In the genomic region with DNA sequence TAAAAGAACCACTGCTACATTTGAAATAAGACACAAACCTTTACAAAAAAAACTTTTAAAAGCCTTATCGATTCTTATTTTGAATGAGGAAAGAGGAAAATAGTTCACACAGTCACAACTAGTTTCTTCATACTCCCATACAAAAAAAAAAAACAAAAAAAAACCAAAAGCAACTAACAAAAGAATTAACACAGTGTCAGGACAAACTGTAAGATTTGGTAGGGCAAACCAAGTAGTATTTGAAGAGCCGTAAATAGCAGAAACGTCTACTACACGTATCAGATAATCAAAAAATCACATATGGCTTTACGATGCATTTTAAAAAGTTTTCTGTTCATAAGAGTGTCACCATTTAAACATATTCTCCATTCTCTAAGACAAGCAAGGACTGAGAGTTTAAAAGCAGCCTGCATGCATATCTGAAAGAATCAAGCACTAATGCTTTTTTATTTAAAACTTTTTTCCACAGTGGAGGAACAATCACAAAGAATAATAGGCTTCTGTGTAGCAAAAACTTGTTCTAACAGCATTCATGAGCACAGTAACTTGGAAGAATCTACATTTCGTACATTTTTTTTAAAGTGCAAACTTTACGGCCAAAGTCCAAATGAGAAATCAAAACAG, we compare ENCODE assay signal across 2 cellular contexts.
TF ChIP-seq lines count a peak whose summit lies in the region.

No MANE protein-coding gene starts in this region.

TF ChIP-seq in GM23338, 12 proteins besides CTCF, POLR2A, EP300 and RAD21 (continues in another document):
- TF ChIP-seq, protein P1, sequence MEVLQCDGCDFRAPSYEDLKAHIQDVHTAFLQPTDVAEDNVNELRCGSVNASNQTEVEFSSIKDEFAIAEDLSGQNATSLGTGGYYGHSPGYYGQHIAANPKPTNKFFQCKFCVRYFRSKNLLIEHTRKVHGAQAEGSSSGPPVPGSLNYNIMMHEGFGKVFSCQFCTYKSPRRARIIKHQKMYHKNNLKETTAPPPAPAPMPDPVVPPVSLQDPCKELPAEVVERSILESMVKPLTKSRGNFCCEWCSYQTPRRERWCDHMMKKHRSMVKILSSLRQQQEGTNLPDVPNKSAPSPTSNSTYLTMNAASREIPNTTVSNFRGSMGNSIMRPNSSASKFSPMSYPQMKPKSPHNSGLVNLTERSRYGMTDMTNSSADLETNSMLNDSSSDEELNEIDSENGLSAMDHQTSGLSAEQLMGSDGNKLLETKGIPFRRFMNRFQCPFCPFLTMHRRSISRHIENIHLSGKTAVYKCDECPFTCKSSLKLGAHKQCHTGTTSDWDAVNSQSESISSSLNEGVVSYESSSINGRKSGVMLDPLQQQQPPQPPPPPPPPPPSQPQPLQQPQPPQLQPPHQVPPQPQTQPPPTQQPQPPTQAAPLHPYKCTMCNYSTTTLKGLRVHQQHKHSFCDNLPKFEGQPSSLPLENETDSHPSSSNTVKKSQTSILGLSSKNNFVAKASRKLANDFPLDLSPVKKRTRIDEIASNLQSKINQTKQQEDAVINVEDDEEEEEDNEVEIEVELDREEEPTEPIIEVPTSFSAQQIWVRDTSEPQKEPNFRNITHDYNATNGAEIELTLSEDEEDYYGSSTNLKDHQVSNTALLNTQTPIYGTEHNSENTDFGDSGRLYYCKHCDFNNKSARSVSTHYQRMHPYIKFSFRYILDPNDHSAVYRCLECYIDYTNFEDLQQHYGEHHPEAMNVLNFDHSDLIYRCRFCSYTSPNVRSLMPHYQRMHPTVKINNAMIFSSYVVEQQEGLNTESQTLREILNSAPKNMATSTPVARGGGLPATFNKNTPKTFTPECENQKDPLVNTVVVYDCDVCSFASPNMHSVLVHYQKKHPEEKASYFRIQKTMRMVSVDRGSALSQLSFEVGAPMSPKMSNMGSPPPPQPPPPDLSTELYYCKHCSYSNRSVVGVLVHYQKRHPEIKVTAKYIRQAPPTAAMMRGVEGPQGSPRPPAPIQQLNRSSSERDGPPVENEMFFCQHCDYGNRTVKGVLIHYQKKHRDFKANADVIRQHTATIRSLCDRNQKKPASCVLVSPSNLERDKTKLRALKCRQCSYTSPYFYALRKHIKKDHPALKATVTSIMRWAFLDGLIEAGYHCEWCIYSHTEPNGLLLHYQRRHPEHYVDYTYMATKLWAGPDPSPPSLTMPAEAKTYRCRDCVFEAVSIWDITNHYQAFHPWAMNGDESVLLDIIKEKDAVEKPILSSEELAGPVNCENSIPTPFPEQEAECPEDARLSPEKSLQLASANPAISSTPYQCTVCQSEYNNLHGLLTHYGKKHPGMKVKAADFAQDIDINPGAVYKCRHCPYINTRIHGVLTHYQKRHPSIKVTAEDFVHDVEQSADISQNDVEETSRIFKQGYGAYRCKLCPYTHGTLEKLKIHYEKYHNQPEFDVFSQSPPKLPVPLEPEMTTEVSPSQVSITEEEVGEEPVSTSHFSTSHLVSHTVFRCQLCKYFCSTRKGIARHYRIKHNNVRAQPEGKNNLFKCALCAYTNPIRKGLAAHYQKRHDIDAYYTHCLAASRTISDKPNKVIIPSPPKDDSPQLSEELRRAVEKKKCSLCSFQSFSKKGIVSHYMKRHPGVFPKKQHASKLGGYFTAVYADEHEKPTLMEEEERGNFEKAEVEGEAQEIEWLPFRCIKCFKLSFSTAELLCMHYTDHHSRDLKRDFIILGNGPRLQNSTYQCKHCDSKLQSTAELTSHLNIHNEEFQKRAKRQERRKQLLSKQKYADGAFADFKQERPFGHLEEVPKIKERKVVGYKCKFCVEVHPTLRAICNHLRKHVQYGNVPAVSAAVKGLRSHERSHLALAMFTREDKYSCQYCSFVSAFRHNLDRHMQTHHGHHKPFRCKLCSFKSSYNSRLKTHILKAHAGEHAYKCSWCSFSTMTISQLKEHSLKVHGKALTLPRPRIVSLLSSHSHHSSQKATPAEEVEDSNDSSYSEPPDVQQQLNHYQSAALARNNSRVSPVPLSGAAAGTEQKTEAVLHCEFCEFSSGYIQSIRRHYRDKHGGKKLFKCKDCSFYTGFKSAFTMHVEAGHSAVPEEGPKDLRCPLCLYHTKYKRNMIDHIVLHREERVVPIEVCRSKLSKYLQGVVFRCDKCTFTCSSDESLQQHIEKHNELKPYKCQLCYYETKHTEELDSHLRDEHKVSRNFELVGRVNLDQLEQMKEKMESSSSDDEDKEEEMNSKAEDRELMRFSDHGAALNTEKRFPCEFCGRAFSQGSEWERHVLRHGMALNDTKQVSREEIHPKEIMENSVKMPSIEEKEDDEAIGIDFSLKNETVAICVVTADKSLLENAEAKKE (CRISPR knock-in tag; IDR thresholded peaks at IDR 0.05), result no peak
- TF ChIP-seq ZNF114 (CRISPR knock-in tag; IDR thresholded peaks at IDR 0.05), result no peak
- TF ChIP-seq EZH2 (IDR thresholded peaks at IDR 0.05; ENCODE audit: low read depth, unreplicated experiment), result no peak
- TF ChIP-seq, protein P2, sequence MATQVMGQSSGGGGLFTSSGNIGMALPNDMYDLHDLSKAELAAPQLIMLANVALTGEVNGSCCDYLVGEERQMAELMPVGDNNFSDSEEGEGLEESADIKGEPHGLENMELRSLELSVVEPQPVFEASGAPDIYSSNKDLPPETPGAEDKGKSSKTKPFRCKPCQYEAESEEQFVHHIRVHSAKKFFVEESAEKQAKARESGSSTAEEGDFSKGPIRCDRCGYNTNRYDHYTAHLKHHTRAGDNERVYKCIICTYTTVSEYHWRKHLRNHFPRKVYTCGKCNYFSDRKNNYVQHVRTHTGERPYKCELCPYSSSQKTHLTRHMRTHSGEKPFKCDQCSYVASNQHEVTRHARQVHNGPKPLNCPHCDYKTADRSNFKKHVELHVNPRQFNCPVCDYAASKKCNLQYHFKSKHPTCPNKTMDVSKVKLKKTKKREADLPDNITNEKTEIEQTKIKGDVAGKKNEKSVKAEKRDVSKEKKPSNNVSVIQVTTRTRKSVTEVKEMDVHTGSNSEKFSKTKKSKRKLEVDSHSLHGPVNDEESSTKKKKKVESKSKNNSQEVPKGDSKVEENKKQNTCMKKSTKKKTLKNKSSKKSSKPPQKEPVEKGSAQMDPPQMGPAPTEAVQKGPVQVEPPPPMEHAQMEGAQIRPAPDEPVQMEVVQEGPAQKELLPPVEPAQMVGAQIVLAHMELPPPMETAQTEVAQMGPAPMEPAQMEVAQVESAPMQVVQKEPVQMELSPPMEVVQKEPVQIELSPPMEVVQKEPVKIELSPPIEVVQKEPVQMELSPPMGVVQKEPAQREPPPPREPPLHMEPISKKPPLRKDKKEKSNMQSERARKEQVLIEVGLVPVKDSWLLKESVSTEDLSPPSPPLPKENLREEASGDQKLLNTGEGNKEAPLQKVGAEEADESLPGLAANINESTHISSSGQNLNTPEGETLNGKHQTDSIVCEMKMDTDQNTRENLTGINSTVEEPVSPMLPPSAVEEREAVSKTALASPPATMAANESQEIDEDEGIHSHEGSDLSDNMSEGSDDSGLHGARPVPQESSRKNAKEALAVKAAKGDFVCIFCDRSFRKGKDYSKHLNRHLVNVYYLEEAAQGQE (IDR thresholded peaks at IDR 0.05; ENCODE audit: unreplicated experiment), result no peak
- no peak for TF ChIP-seq STAT1 (IDR thresholded peaks at IDR 0.05; ENCODE audit: unreplicated experiment)
- TF ChIP-seq, protein P3, sequence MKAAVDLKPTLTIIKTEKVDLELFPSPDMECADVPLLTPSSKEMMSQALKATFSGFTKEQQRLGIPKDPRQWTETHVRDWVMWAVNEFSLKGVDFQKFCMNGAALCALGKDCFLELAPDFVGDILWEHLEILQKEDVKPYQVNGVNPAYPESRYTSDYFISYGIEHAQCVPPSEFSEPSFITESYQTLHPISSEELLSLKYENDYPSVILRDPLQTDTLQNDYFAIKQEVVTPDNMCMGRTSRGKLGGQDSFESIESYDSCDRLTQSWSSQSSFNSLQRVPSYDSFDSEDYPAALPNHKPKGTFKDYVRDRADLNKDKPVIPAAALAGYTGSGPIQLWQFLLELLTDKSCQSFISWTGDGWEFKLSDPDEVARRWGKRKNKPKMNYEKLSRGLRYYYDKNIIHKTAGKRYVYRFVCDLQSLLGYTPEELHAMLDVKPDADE (IDR thresholded peaks at IDR 0.05), result no peak
- no peak for TF ChIP-seq NANOG (IDR thresholded peaks at IDR 0.05; ENCODE audit: borderline replicate concordance)
- TF ChIP-seq CREB1 (CRISPR knock-in tag; IDR thresholded peaks at IDR 0.05; ENCODE audit: low read depth), result no peak
- no peak for TF ChIP-seq ZNF331 (CRISPR knock-in tag; IDR thresholded peaks at IDR 0.05; ENCODE audit: low read depth)

TF ChIP-seq in WTC11, 78 proteins besides CTCF, POLR2A, EP300 and RAD21 (continued from another document):
- TF ChIP-seq, protein P4, sequence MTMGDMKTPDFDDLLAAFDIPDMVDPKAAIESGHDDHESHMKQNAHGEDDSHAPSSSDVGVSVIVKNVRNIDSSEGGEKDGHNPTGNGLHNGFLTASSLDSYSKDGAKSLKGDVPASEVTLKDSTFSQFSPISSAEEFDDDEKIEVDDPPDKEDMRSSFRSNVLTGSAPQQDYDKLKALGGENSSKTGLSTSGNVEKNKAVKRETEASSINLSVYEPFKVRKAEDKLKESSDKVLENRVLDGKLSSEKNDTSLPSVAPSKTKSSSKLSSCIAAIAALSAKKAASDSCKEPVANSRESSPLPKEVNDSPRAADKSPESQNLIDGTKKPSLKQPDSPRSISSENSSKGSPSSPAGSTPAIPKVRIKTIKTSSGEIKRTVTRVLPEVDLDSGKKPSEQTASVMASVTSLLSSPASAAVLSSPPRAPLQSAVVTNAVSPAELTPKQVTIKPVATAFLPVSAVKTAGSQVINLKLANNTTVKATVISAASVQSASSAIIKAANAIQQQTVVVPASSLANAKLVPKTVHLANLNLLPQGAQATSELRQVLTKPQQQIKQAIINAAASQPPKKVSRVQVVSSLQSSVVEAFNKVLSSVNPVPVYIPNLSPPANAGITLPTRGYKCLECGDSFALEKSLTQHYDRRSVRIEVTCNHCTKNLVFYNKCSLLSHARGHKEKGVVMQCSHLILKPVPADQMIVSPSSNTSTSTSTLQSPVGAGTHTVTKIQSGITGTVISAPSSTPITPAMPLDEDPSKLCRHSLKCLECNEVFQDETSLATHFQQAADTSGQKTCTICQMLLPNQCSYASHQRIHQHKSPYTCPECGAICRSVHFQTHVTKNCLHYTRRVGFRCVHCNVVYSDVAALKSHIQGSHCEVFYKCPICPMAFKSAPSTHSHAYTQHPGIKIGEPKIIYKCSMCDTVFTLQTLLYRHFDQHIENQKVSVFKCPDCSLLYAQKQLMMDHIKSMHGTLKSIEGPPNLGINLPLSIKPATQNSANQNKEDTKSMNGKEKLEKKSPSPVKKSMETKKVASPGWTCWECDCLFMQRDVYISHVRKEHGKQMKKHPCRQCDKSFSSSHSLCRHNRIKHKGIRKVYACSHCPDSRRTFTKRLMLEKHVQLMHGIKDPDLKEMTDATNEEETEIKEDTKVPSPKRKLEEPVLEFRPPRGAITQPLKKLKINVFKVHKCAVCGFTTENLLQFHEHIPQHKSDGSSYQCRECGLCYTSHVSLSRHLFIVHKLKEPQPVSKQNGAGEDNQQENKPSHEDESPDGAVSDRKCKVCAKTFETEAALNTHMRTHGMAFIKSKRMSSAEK (CRISPR knock-in tag; IDR thresholded peaks at IDR 0.05; ENCODE audit: borderline replicate concordance), result no peak
- no peak for TF ChIP-seq KAT7 (CRISPR knock-in tag; IDR thresholded peaks at IDR 0.05; ENCODE audit: borderline replicate concordance)
- TF ChIP-seq, protein P5, sequence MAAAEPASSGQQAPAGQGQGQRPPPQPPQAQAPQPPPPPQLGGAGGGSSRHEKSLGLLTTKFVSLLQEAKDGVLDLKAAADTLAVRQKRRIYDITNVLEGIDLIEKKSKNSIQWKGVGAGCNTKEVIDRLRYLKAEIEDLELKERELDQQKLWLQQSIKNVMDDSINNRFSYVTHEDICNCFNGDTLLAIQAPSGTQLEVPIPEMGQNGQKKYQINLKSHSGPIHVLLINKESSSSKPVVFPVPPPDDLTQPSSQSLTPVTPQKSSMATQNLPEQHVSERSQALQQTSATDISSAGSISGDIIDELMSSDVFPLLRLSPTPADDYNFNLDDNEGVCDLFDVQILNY (CRISPR knock-in tag; IDR thresholded peaks at IDR 0.05), result no peak
- no peak for TF ChIP-seq TEAD1 (CRISPR knock-in tag; IDR thresholded peaks at IDR 0.05)
- TF ChIP-seq TEAD4 (CRISPR knock-in tag; IDR thresholded peaks at IDR 0.05), result no peak
- no peak for TF ChIP-seq ZNF396 (CRISPR knock-in tag; IDR thresholded peaks at IDR 0.05; ENCODE audit: borderline replicate concordance)
- TF ChIP-seq, protein P6, sequence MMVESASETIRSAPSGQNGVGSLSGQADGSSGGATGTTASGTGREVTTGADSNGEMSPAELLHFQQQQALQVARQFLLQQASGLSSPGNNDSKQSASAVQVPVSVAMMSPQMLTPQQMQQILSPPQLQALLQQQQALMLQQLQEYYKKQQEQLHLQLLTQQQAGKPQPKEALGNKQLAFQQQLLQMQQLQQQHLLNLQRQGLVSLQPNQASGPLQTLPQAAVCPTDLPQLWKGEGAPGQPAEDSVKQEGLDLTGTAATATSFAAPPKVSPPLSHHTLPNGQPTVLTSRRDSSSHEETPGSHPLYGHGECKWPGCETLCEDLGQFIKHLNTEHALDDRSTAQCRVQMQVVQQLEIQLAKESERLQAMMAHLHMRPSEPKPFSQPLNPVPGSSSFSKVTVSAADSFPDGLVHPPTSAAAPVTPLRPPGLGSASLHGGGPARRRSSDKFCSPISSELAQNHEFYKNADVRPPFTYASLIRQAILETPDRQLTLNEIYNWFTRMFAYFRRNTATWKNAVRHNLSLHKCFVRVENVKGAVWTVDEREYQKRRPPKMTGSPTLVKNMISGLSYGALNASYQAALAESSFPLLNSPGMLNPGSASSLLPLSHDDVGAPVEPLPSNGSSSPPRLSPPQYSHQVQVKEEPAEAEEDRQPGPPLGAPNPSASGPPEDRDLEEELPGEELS (CRISPR knock-in tag; IDR thresholded peaks at IDR 0.05), result no peak
- TF ChIP-seq PRRX2 (CRISPR knock-in tag; IDR thresholded peaks at IDR 0.05), result no peak
- TF ChIP-seq, protein P7, sequence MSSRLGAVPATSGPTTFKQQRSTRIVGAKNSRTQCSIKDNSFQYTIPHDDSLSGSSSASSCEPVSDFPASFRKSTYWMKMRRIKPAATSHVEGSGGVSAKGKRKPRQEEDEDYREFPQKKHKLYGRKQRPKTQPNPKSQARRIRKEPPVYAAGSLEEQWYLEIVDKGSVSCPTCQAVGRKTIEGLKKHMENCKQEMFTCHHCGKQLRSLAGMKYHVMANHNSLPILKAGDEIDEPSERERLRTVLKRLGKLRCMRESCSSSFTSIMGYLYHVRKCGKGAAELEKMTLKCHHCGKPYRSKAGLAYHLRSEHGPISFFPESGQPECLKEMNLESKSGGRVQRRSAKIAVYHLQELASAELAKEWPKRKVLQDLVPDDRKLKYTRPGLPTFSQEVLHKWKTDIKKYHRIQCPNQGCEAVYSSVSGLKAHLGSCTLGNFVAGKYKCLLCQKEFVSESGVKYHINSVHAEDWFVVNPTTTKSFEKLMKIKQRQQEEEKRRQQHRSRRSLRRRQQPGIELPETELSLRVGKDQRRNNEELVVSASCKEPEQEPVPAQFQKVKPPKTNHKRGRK (CRISPR knock-in tag; IDR thresholded peaks at IDR 0.05; ENCODE audit: borderline replicate concordance), result no peak
- TF ChIP-seq NFATC4 (CRISPR knock-in tag; IDR thresholded peaks at IDR 0.05), result no peak
- TF ChIP-seq NR2C2 (CRISPR knock-in tag; IDR thresholded peaks at IDR 0.05), result no peak
- TF ChIP-seq HMGA2 (CRISPR knock-in tag; IDR thresholded peaks at IDR 0.05), result no peak
- TF ChIP-seq, protein P8, sequence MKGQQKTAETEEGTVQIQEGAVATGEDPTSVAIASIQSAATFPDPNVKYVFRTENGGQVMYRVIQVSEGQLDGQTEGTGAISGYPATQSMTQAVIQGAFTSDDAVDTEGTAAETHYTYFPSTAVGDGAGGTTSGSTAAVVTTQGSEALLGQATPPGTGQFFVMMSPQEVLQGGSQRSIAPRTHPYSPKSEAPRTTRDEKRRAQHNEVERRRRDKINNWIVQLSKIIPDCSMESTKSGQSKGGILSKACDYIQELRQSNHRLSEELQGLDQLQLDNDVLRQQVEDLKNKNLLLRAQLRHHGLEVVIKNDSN (CRISPR knock-in tag; IDR thresholded peaks at IDR 0.05), result no peak
